8 cellular contexts compared by ENCODE assay signal in the genomic region with DNA sequence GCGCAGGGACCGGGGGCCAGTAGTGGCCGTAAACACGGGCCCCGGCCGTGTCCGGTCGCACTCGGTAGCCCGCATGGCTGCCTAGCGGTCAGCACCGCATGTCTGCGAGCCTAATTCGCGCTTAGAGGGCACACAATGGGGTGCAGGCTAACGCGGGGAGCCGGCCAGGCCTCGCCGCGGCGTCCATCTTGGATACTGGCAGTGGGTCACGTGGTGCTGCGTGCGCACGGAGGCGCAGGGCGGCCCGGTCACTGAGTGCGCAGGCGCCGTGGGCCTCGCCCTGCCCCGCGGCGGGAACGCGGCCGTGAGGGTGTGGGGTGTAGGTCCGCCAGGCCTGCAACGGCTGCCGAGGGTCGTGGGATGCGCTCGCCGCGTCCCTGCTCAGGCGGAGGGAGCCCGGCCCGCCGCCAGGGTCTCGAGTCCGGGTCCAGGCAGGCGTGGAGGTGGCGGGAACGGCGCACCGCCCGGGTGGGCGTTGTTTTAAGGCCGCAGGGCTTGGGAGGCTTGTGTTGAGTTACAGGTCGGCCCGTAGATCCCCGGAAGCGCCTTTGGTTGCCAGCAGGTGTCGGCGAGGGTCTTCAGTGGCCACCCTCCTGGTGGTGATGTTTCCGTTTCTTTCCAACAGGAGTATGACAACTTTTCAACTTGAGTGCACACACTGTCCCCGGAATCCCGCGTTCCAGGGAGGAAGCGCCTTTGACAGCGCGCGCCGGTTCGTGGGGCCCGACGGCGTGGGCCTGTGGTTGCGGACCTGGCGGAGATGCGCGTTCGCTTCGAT. TPM values are rescaled to one million over a fixed set of nuclear protein-coding genes. Genes with fewer than 3 reads are reported as not detected.
DNase-seq lines count a peak whose midpoint lies in the region; ATAC-seq, FAIRE-seq and TF ChIP-seq lines count a peak whose summit lies in the region.

No MANE protein-coding gene starts in this region.

- DNase-seq in NCI-H1436 treated with DMSO at 0.1 percent for 48 hours (lab: John Stamatoyannopoulos, UW) (peak; percentile 63), SW480 (ENCODE audit: low spot score) (peak; percentile 83), amygdala (lab: John Stamatoyannopoulos, UW) (peak; percentile 69 to 100 (median 95)), right atrium auricular region (ENCODE audit: low spot score) (peak; percentile 96), pulmonary artery endothelial cell (ENCODE audit: low read depth, low spot score) (peak; percentile 66), urothelium cell line (ENCODE audit: low spot score) (peak; percentile 98)

- peak; percentile 93 for FAIRE-seq in urothelium cell line (lab: Jason Lieb, UNC)

- peak overlapping the region; percentile 75 to 76 for H3K4me3 ChIP-seq in right atrium auricular region

- H3K9me3 ChIP-seq in right atrium auricular region: no peaks in the 10 kb centered on the region

- peak; percentile 42 for ATAC-seq in GM18499 (IDR thresholded peaks at IDR 0.05; ENCODE audit: insufficient read depth, unreplicated experiment)
- peak; percentile 40 for ATAC-seq in HG02870 (IDR thresholded peaks at IDR 0.05; ENCODE audit: unreplicated experiment)

- H3K27ac ChIP-seq in right atrium auricular region: peak overlapping the region; percentile 99 to 100

- H3K36me3 ChIP-seq in right atrium auricular region: no peaks in the 10 kb centered on the region

- TF ChIP-seq CTCF in right atrium auricular region (IDR thresholded peaks at IDR 0.05): no peak

- peaks cover 0 to 26% of the 10 kb centered on the region in 2 donors for H3K4me1 ChIP-seq in right atrium auricular region

- no peaks in the 10 kb centered on the region for H3K27me3 ChIP-seq in right atrium auricular region

RNA-seq across cellular contexts. Expression of a gene that starts 0.8 kb away (rescaled TPM):
- total RNA-seq in right atrium auricular region (10 to 100 TPM in 1 of 2 donors, 1 to 10 TPM in 1; 8.1 to 20.1 TPM), pulmonary artery endothelial cell (6.8 and 12.7 TPM in 2 replicates)

Comparison
In these comparisons a context has a peak if more than half of its experiments do, and no peak if none do; other contexts are left out.
1. Peak in every context shown above with its lines: DNase-seq, ATAC-seq, H3K4me3 ChIP-seq and H3K27ac ChIP-seq.